Comparison of ENCODE assay signal across 8 cellular contexts in genomic region chr16:57284952-57285263, GRCh38. TPM values are rescaled to one million over a fixed set of nuclear protein-coding genes. Genes with fewer than 3 reads are reported as not detected.
DNase-seq lines count a peak whose midpoint lies in the region; ATAC-seq and TF ChIP-seq lines count a peak whose summit lies in the region.

No MANE protein-coding gene starts in this region.

- H3K4me1 Mint-ChIP-seq in activated CD4-positive, alpha-beta memory T cell treated with anti-CD3 and anti-CD28 coated beads, Interleukin-2, amount 10 ng/mL, durations not matched to agents 7 days and 5 days, result peaks cover 24% of the 10 kb centered on the region

- intact Hi-C loops in left ventricle myocardium inferior (cut with micrococcal nuclease) (no loop called here), adrenal gland (cut with DNase I) (loop anchor here in 1 of 2 donors (10.0 kb wide), 1 partner anchor 190 kb away; the partner anchor contains the start of gene CPNE2)

- H3K4me3 ChIP-seq in GM23248 (peak overlapping the region; percentile 69), left ventricle myocardium inferior (peak overlapping the region; percentile 75), skeletal muscle satellite cell (ENCODE audit: low read length) (peak overlapping the region; percentile 65), adrenal gland (peak overlapping the region in 2 of 4 donors; percentile 33 to 48)

- H3K27me3 ChIP-seq in GM23248 (replicated peaks; ENCODE audit: insufficient read depth) (peaks cover 26% of the 10 kb centered on the region), left ventricle myocardium inferior (ENCODE audit: low read depth) (peaks cover 18% of the 10 kb centered on the region), skeletal muscle satellite cell (ENCODE audit: control insufficient read depth, insufficient read depth, low read length) (peaks cover 43% of the 10 kb centered on the region), adrenal gland (no peaks in the 10 kb centered on the region)

- TF ChIP-seq CTCF in left ventricle myocardium inferior (IDR thresholded peaks at IDR 0.05; ENCODE audit: borderline replicate concordance), result no peak
- TF ChIP-seq CTCF in adrenal gland (IDR thresholded peaks at IDR 0.05), result no peak

- no peak for ATAC-seq in GM18517 (IDR thresholded peaks at IDR 0.05; ENCODE audit: unreplicated experiment)

- peak overlapping the region; percentile 48 for H3K4me3 Mint-ChIP-seq in activated CD4-positive, alpha-beta memory T cell treated with anti-CD3 and anti-CD28 coated beads, Interleukin-2, amount 10 ng/mL, durations not matched to agents 7 days and 5 days

- no peaks in the 10 kb centered on the region for H4K20me1 ChIP-seq in GM23248 (ENCODE audit: insufficient read depth)

- CTCF ChIA-PET in activated CD4-positive, alpha-beta memory T cell treated with anti-CD3 and anti-CD28 coated beads, Interleukin-2, amount 10 ng/mL, durations not matched to agents 7 days and 5 days (lab: Charles Lee), result interaction anchor here (1.7 kb wide), 1 partner anchor 16 kb away, joined by 4 read pairs; no protein-coding TSS in a partner anchor

- 9% methylated on average over 16 to 18 of the region's 19 CpGs for whole genome bisulfite sequencing in GM23248 (ENCODE audit: low coverage in 1 of 2, low lambda C conversion rate in 2 of 2, missing lambda C conversion rate in 2 of 2), 2 experiments
- 8 to 24% (median 13%) methylated on average over 7 to 19 of the region's 19 CpGs for WGBS in adrenal gland, 4 donors

- H3K27ac ChIP-seq in GM23248 (no peak overlapping the region), left ventricle myocardium inferior (replicated peaks) (peak overlapping the region; percentile 61), adrenal gland (no peak overlapping the region)

- no peaks in the 10 kb centered on the region for H3F3A ChIP-seq in GM23248 (ENCODE audit: insufficient read depth)

- H3K9me3 ChIP-seq in GM23248 (ENCODE audit: low read depth) (no peaks in the 10 kb centered on the region), left ventricle myocardium inferior (replicated peaks) (no peaks in the 10 kb centered on the region), skeletal muscle satellite cell (replicated peaks; ENCODE audit: low read length) (no peaks in the 10 kb centered on the region), adrenal gland (replicated peaks in 1 of 3) (no peaks in the 10 kb centered on the region)

- in situ Hi-C loops in GM23248 (cut with MboI), result no loop called here

- H3K4me1 ChIP-seq in GM23248 (ENCODE audit: insufficient read depth) (no peaks in the 10 kb centered on the region), left ventricle myocardium inferior (peaks cover 14% of the 10 kb centered on the region), skeletal muscle satellite cell (ENCODE audit: control insufficient read depth, insufficient read depth, low read length) (peaks cover 14% of the 10 kb centered on the region), adrenal gland (replicated peaks in 1 of 2) (peaks cover 15 to 18% of the 10 kb centered on the region in 2 donors)

- H3K9ac ChIP-seq in GM23248 (peak overlapping the region; percentile 43; the same call in 1 of the 2 replicates), skeletal muscle satellite cell (ENCODE audit: low read depth, low read length) (peak overlapping the region; percentile 21)

- DNase-seq in GM23248, result no peak
- no peak for DNase-seq in activated CD4-positive, alpha-beta memory T cell treated with anti-CD3 and anti-CD28 coated beads, Interleukin-2, amount 10 ng/mL, durations not matched to agents 7 days and 5 days
- no peak for DNase-seq in left ventricle myocardium inferior
- DNase-seq in adrenal gland, result no peak
- no peak for DNase-seq in dermis blood vessel endothelial cell
- no peak for DNase-seq in NCI-H774 (lab: John Stamatoyannopoulos, UW)

- H3K9me2 ChIP-seq in GM23248 (ENCODE audit: insufficient read depth), result no peaks in the 10 kb centered on the region

- no peaks in the 10 kb centered on the region for H3K36me3 Mint-ChIP-seq in activated CD4-positive, alpha-beta memory T cell treated with anti-CD3 and anti-CD28 coated beads, Interleukin-2, amount 10 ng/mL, durations not matched to agents 7 days and 5 days (ENCODE audit: low read depth)

- H3K36me3 ChIP-seq in GM23248 (ENCODE audit: low read depth) (no peaks in the 10 kb centered on the region), left ventricle myocardium inferior (no peaks in the 10 kb centered on the region), skeletal muscle satellite cell (ENCODE audit: insufficient read depth, low read length) (no peaks in the 10 kb centered on the region), adrenal gland (replicated peaks in 1 of 2) (no peaks in the 10 kb centered on the region)

- POLR2A ChIA-PET in activated CD4-positive, alpha-beta memory T cell treated with anti-CD3 and anti-CD28 coated beads, Interleukin-2, amount 10 ng/mL, durations not matched to agents 7 days and 5 days (lab: Charles Lee), result no interaction called here

- peak overlapping the region; percentile 64 for H2AFZ ChIP-seq in GM23248

- no peaks in the 10 kb centered on the region for H3K79me2 ChIP-seq in GM23248 (ENCODE audit: insufficient read depth)

- no peak for TF ChIP-seq POLR2A in adrenal gland (IDR thresholded peaks at IDR 0.05)

- H3K9me3 Mint-ChIP-seq in activated CD4-positive, alpha-beta memory T cell treated with anti-CD3 and anti-CD28 coated beads, Interleukin-2, amount 10 ng/mL, durations not matched to agents 7 days and 5 days, result no peaks in the 10 kb centered on the region

- H3K4me2 ChIP-seq in GM23248 (ENCODE audit: unreplicated experiment) (peak overlapping the region; percentile 69), skeletal muscle satellite cell (ENCODE audit: low read length) (peak overlapping the region; percentile 84)

- H3K27me3 Mint-ChIP-seq in activated CD4-positive, alpha-beta memory T cell treated with anti-CD3 and anti-CD28 coated beads, Interleukin-2, amount 10 ng/mL, durations not matched to agents 7 days and 5 days, result peaks cover 36% of the 10 kb centered on the region

- H3K27ac Mint-ChIP-seq in activated CD4-positive, alpha-beta memory T cell treated with anti-CD3 and anti-CD28 coated beads, Interleukin-2, amount 10 ng/mL, durations not matched to agents 7 days and 5 days, result no peak overlapping the region

RNA-seq across cellular contexts. Expression of gene PLLP, which starts 0.4 kb away (rescaled TPM):
- total RNA-seq in GM23248 (2014; rRNA removed; shearing (Covaris generic)), result not detected in 2 replicates
- 0.44 and 0.46 TPM in 2 replicates for polyA plus RNA-seq in GM23248 (2016; fragmentation: Nextera tagmentation; extraction: Ambion mirVana)
- under 1 TPM in 1 of 2 experiments, not detected in 1; 0.18 TPM for total RNA-seq in activated CD4-positive, alpha-beta memory T cell treated with anti-CD3 and anti-CD28 coated beads, Interleukin-2, amount 10 ng/mL, durations not matched to agents 7 days and 5 days
- total RNA-seq in left ventricle myocardium inferior, result 5.2 TPM
- under 0.01 TPM in 1 of 2 replicates, not detected in the other for total RNA-seq in skeletal muscle satellite cell (2012; rRNA removed)
- 1 to 10 TPM; 1.0 to 10.0 (median 2.7) TPM for total RNA-seq in adrenal gland
- 1 to 10 TPM; 1.5 to 7.0 (median 2.7) TPM for polyA plus RNA-seq in adrenal gland
- total RNA-seq in dermis blood vessel endothelial cell, result 13.8 and 16.9 TPM in 2 replicates

RNA-seq across cellular contexts. Expression of gene ARL2BP, which starts 39.8 kb away (rescaled TPM):
- total RNA-seq in GM23248 (2014; rRNA removed; shearing (Covaris generic)), result 116 and 136 TPM in 2 replicates
- 111 and 114 TPM in 2 replicates for polyA plus RNA-seq in GM23248 (2016; fragmentation: Nextera tagmentation; extraction: Ambion mirVana)
- total RNA-seq in activated CD4-positive, alpha-beta memory T cell treated with anti-CD3 and anti-CD28 coated beads, Interleukin-2, amount 10 ng/mL, durations not matched to agents 7 days and 5 days, result 10 to 100 TPM; 32.8 to 32.9 TPM
- total RNA-seq in left ventricle myocardium inferior, result 57.8 TPM
- total RNA-seq in skeletal muscle satellite cell (2012; rRNA removed), result 85.7 and 104 TPM in 2 replicates
- 10 to 100 TPM; 47.9 to 88.7 (median 57.9) TPM for total RNA-seq in adrenal gland
- 100 to 1,000 TPM in 1 of 3 donors, 10 to 100 TPM in 2; 32.6 to 136 (median 35.2) TPM for polyA plus RNA-seq in adrenal gland
- total RNA-seq in dermis blood vessel endothelial cell, result 85.3 and 106 TPM in 2 replicates
